In genomic region chr17:38663125-38663751, GRCh38 we compare ENCODE assay signal across 7 cellular contexts. TPM values are rescaled to one million over a fixed set of nuclear protein-coding genes. Genes with fewer than 3 reads are reported as not detected.
A peak's percentile ranks its signal among the peaks of the same experiment; 100 is the strongest.
DNase-seq lines count a peak whose midpoint lies in the region; ATAC-seq, FAIRE-seq and TF ChIP-seq lines count a peak whose summit lies in the region.

No MANE protein-coding gene starts in this region.

- no peak overlapping the region for H2AFZ ChIP-seq in astrocyte (ENCODE audit: low read depth, low read length)

- H3K27me3 Mint-ChIP-seq in astrocyte (ENCODE audit: low read depth, unreplicated experiment): peaks cover 48% of the 10 kb centered on the region

- H3K79me2 ChIP-seq in astrocyte (ENCODE audit: insufficient read depth, low read length): no peaks in the 10 kb centered on the region

- H3K27ac Mint-ChIP-seq in astrocyte (ENCODE audit: unreplicated experiment): no peak overlapping the region

- TF ChIP-seq CTCF in GM10266 (IDR thresholded peaks at IDR 0.05; ENCODE audit: control insufficient read depth, insufficient read depth, low read depth, missing control alignments): peak; percentile 96
- peak; percentile 78 for TF ChIP-seq CTCF in RWPE2 (IDR thresholded peaks at IDR 0.05; ENCODE audit: poor library complexity, severe bottlenecking)
- TF ChIP-seq CTCF in astrocyte (IDR thresholded peaks at IDR 0.05; ENCODE audit: insufficient read depth, low read depth, low read length): peak; percentile 47

- H3K4me1 Mint-ChIP-seq in astrocyte (ENCODE audit: low read depth, unreplicated experiment): peaks cover 2% of the 10 kb centered on the region

- H3K4me2 ChIP-seq in astrocyte (ENCODE audit: low read length): no peak overlapping the region

- peak; percentile 85 for ATAC-seq in RWPE2 (ENCODE audit: low read depth)
- ATAC-seq in GM19395 (IDR thresholded peaks at IDR 0.05; ENCODE audit: unreplicated experiment): no peak

- no peak overlapping the region for H3K9ac ChIP-seq in astrocyte (ENCODE audit: low read length)

- DNase-seq in GM10266 (ENCODE audit: extremely low spot score) (peak; percentile 73), NCI-H1048 (lab: John Stamatoyannopoulos, UW) (peak; percentile 64), RWPE2 (ENCODE audit: low spot score) (peak; percentile 74), astrocyte (ENCODE audit: low read depth) (peak; percentile 26), iPS DF 19.7 (ENCODE audit: low read depth, low spot score) (peak; percentile 73)
- peak; percentile 53 to 66 for DNase-seq in stimulated activated CD4-positive, alpha-beta T cell treated with anti-CD3 and anti-CD28 coated beads, Interleukin-2, amount 100 ng/mL, for 24 hours

- no peak for FAIRE-seq in astrocyte (lab: Jason Lieb, UNC)

- H3K9me3 ChIP-seq in RWPE2 (ENCODE audit: severe bottlenecking): no peaks in the 10 kb centered on the region
- H3K9me3 ChIP-seq in astrocyte (ENCODE audit: insufficient read depth, low read depth, low read length): no peaks in the 10 kb centered on the region

- H3K27ac ChIP-seq in RWPE2 (ENCODE audit: poor library complexity, severe bottlenecking): no peak overlapping the region
- no peak overlapping the region for H3K27ac ChIP-seq in astrocyte (ENCODE audit: low read depth, low read length)

- H3K27me3 ChIP-seq in RWPE2 (ENCODE audit: insufficient read depth, poor library complexity, severe bottlenecking): no peaks in the 10 kb centered on the region
- peaks cover 7% of the 10 kb centered on the region for H3K27me3 ChIP-seq in astrocyte (ENCODE audit: insufficient read depth, low read length)

- no peaks in the 10 kb centered on the region for H3K9me3 Mint-ChIP-seq in astrocyte (ENCODE audit: unreplicated experiment)

- H3K36me3 ChIP-seq in RWPE2 (ENCODE audit: low read depth) (no peaks in the 10 kb centered on the region), astrocyte (ENCODE audit: insufficient read depth, low read length) (no peaks in the 10 kb centered on the region)

- H3K4me3 Mint-ChIP-seq in astrocyte (ENCODE audit: unreplicated experiment): no peak overlapping the region

- no peaks in the 10 kb centered on the region for H4K20me1 ChIP-seq in astrocyte (ENCODE audit: insufficient read depth, low read length)

- no peaks in the 10 kb centered on the region for H3K36me3 Mint-ChIP-seq in astrocyte (ENCODE audit: low read depth, unreplicated experiment)

- H3K4me3 ChIP-seq in RWPE2 (ENCODE audit: severe bottlenecking) (no peak overlapping the region), astrocyte (ENCODE audit: insufficient read depth, low read depth, low read length) (no peak overlapping the region)

- H3K4me1 ChIP-seq in RWPE2 (ENCODE audit: insufficient read depth, poor library complexity, severe bottlenecking) (no peaks in the 10 kb centered on the region), astrocyte (ENCODE audit: insufficient read depth, low read length) (no peaks in the 10 kb centered on the region)

RNA-seq across cellular contexts. Expression of gene EPOP, which starts 11.5 kb away (rescaled TPM):
- 2.4 and 4.1 TPM in 2 replicates for total RNA-seq in astrocyte

RNA-seq across cellular contexts. Expression of gene MLLT6, which starts 41.8 kb away (rescaled TPM):
- total RNA-seq in astrocyte: 18.1 and 20.9 TPM in 2 replicates

RNA-seq across cellular contexts. Expression of gene SRCIN1, which starts 57.5 kb away (rescaled TPM):
- total RNA-seq in astrocyte: 0.75 and 1.5 TPM in 2 replicates
